8 cellular contexts compared by ENCODE assay signal in genomic region chr5:173055983-173056782, GRCh38. TPM values are rescaled to one million over a fixed set of nuclear protein-coding genes. Genes with fewer than 3 reads are reported as not detected.
DNase-seq lines count a peak whose midpoint lies in the region; ATAC-seq, FAIRE-seq and TF ChIP-seq lines count a peak whose summit lies in the region.

Gene CREBRF, plus strand, starts transcription at chr5:173056352. Its CDS starts 24,424 bp downstream, at chr5:173080776.

- H3K36me3 ChIP-seq in astrocyte (ENCODE audit: insufficient read depth, low read length) (no peaks in the 10 kb centered on the region), rectal smooth muscle tissue (ENCODE audit: control insufficient read depth, insufficient read depth, low read length) (no peaks in the 10 kb centered on the region), vagina (no peaks in the 10 kb centered on the region)

- DNase-seq in NCI-H2029 treated with DMSO at 0.1 percent for 48 hours (lab: John Stamatoyannopoulos, UW) (peak; percentile 53), T-helper 22 cell (ENCODE audit: low read depth) (peak; percentile 98), astrocyte (ENCODE audit: low read depth) (peak; percentile 82), hepatic stellate cell (ENCODE audit: low spot score) (peak; percentile 97), vagina (ENCODE audit: extremely low spot score in 2 of 2) (peak; percentile 98 to 99)

- TF ChIP-seq POLR2A in vagina (IDR thresholded peaks at IDR 0.05): peak in 1 of 2 donors; percentile 27

- H3K9ac ChIP-seq in astrocyte (ENCODE audit: low read length) (peak within 1 kb of the TSS; percentile 97), rectal smooth muscle tissue (ENCODE audit: low read length) (peak within 1 kb of the TSS; percentile 74)

- peak within 1 kb of the TSS; percentile 93 for H3K27ac ChIP-seq in astrocyte (ENCODE audit: low read depth, low read length)
- H3K27ac ChIP-seq in rectal smooth muscle tissue (ENCODE audit: low read depth, low read length): peak within 1 kb of the TSS; percentile 91
- H3K27ac ChIP-seq in vagina: peak within 1 kb of the TSS; percentile 100

- intact Hi-C loops in vagina (cut with DNase I): loop anchor here (1.0 to 5.0 kb wide), 3 partner anchors 39 to 763 kb away; no protein-coding TSS in a partner anchor

- H3K4me3 ChIP-seq in astrocyte (ENCODE audit: insufficient read depth, low read depth, low read length): peak within 1 kb of the TSS; percentile 92
- H3K4me3 ChIP-seq in rectal smooth muscle tissue (ENCODE audit: low read length): peak within 1 kb of the TSS; percentile 95
- H3K4me3 ChIP-seq in vagina: peak within 1 kb of the TSS; percentile 100

- ATAC-seq in GM18511 (IDR thresholded peaks at IDR 0.05; ENCODE audit: unreplicated experiment) (peak; percentile 72), HG03025 (IDR thresholded peaks at IDR 0.05; ENCODE audit: low FRiP score, unreplicated experiment) (peak; percentile 72)

- TF ChIP-seq CTCF in astrocyte (IDR thresholded peaks at IDR 0.05; ENCODE audit: insufficient read depth, low read depth, low read length) (no peak), vagina (IDR thresholded peaks at IDR 0.05) (no peak)

- H3K4me1 Mint-ChIP-seq in astrocyte (ENCODE audit: low read depth, unreplicated experiment): peaks cover 7% of the 10 kb centered on the region

- H3K9me3 ChIP-seq in astrocyte (ENCODE audit: insufficient read depth, low read depth, low read length) (no peaks in the 10 kb centered on the region), vagina (no peaks in the 10 kb centered on the region)

- no peak for FAIRE-seq in astrocyte (lab: Jason Lieb, UNC)

- H3K4me3 Mint-ChIP-seq in astrocyte (ENCODE audit: unreplicated experiment): peak within 1 kb of the TSS; percentile 93

- H3K27me3 ChIP-seq in astrocyte (ENCODE audit: insufficient read depth, low read length): no peaks in the 10 kb centered on the region
- no peaks in the 10 kb centered on the region for H3K27me3 ChIP-seq in rectal smooth muscle tissue (ENCODE audit: control insufficient read depth, insufficient read depth, low read length)
- H3K27me3 ChIP-seq in vagina: no peaks in the 10 kb centered on the region

- H3K4me1 ChIP-seq in astrocyte (ENCODE audit: insufficient read depth, low read length) (peaks cover 24% of the 10 kb centered on the region), rectal smooth muscle tissue (ENCODE audit: control insufficient read depth, insufficient read depth, low read length) (peaks cover 12% of the 10 kb centered on the region), vagina (peaks cover 29% of the 10 kb centered on the region)

- no peaks in the 10 kb centered on the region for H4K20me1 ChIP-seq in astrocyte (ENCODE audit: insufficient read depth, low read length)

- no peaks in the 10 kb centered on the region for H3K9me3 Mint-ChIP-seq in astrocyte (ENCODE audit: unreplicated experiment)

- no peaks in the 10 kb centered on the region for H3K36me3 Mint-ChIP-seq in astrocyte (ENCODE audit: low read depth, unreplicated experiment)

- H3K27ac Mint-ChIP-seq in astrocyte (ENCODE audit: unreplicated experiment): peak within 1 kb of the TSS; percentile 96

- H3K79me2 ChIP-seq in astrocyte (ENCODE audit: insufficient read depth, low read length): peaks cover 5% of the 10 kb centered on the region

- peak within 1 kb of the TSS; percentile 90 for H2AFZ ChIP-seq in astrocyte (ENCODE audit: low read depth, low read length)

- peak within 1 kb of the TSS; percentile 90 for H3K4me2 ChIP-seq in astrocyte (ENCODE audit: low read length)

- no peaks in the 10 kb centered on the region for H3K27me3 Mint-ChIP-seq in astrocyte (ENCODE audit: low read depth, unreplicated experiment)

RNA-seq across cellular contexts. Expression of gene CREBRF, which starts in this region (rescaled TPM):
- 10.0 and 10.1 TPM in 2 replicates for total RNA-seq in astrocyte
- 34.4 TPM for total RNA-seq in vagina

Comparison
In these comparisons a context has a peak if more than half of its experiments do, and no peak if none do; other contexts are left out.
1. Peak in every context shown above with its lines: DNase-seq, ATAC-seq, H3K4me3 ChIP-seq and H3K27ac ChIP-seq.